In genomic region chr7:35716038-35716803, GRCh38 we compare ENCODE assay signal across 12 cellular contexts. TPM values are rescaled to one million over a fixed set of nuclear protein-coding genes. Genes with fewer than 3 reads are reported as not detected.
DNase-seq lines count a peak whose midpoint lies in the region; ATAC-seq and TF ChIP-seq lines count a peak whose summit lies in the region.
"Had no signal": no experiment of that assay in that cellular context is flagged by ENCODE, and none has a peak within 500 bp of the region (broad histone marks: within the 10 kb centered on the region; RNA-seq: fewer than 3 reads in every experiment).

No MANE protein-coding gene starts in this region.

- POLR2A ChIA-PET in Caco-2 (lab: Charles Lee), result no interaction called here

- intact Hi-C loops in Caco-2 (cut with micrococcal nuclease; ENCODE audit: unreplicated experiment) (no loop called here), left ventricle myocardium superior (cut with micrococcal nuclease) (no loop called here), psoas muscle (cut with DNase I) (loop anchor here in 1 of 2 donors (5.0 kb wide), 1 partner anchor 36 kb away; no protein-coding TSS in a partner anchor)

- H3K4me3 ChIP-seq in Caco-2 (ENCODE audit: low read depth, low read length), result no peak overlapping the region
- H3K4me3 ChIP-seq in psoas muscle, result peak overlapping the region; percentile 52

- CTCF ChIA-PET in Caco-2 (lab: Charles Lee), result no interaction called here

- H3K27me3 Mint-ChIP-seq in Caco-2 (ENCODE audit: insufficient read depth, unreplicated experiment), result no peaks in the 10 kb centered on the region
- H3K27me3 Mint-ChIP-seq: CD4-positive, alpha-beta T cell had no signal

- peak overlapping the region; percentile 82 for H3K27ac ChIP-seq in psoas muscle

- peaks cover 57% of the 10 kb centered on the region for H3K4me1 ChIP-seq in Caco-2
- peaks cover 53% of the 10 kb centered on the region for H3K4me1 ChIP-seq in psoas muscle

- peak overlapping the region; percentile 50 for H3K4me3 Mint-ChIP-seq in Caco-2 (ENCODE audit: unreplicated experiment)
- H3K4me3 Mint-ChIP-seq: CD4-positive, alpha-beta T cell had no signal

- no TSS peak for BruUV-seq in Caco-2 (replicated peaks; lab: Mats Ljungman, UMichigan)

- peak overlapping the region; percentile 66 for H3K27ac Mint-ChIP-seq in Caco-2 (ENCODE audit: unreplicated experiment)
- H3K27ac Mint-ChIP-seq: CD4-positive, alpha-beta T cell had no signal

- H3K9me3 Mint-ChIP-seq in Caco-2 (ENCODE audit: unreplicated experiment), result no peaks in the 10 kb centered on the region
- H3K9me3 Mint-ChIP-seq: CD4-positive, alpha-beta T cell had no signal

- H3K4me1 Mint-ChIP-seq in Caco-2 (ENCODE audit: low read depth, unreplicated experiment), result peaks cover 36% of the 10 kb centered on the region

- 19 to 27% (median 21%) methylated on average over 5 of the region's 5 CpGs for WGBS in psoas muscle, 3 donors

- H3K27me3 ChIP-seq in Caco-2 (replicated peaks; ENCODE audit: control insufficient read depth, insufficient read depth, low read length) (no peaks in the 10 kb centered on the region), psoas muscle (ENCODE audit: insufficient read depth in 3 of 3, low read length in 2 of 3) (no peaks in the 10 kb centered on the region)

- TF ChIP-seq CTCF in Caco-2 (IDR thresholded peaks at IDR 0.05; ENCODE audit: insufficient read depth in 1 of 2, low read depth in 1 of 2, low read length in 1 of 2, severe bottlenecking in 1 of 2, unreplicated experiment in 1 of 2) (no peak), psoas muscle (IDR thresholded peaks at IDR 0.05) (no peak)

- H3K36me3 ChIP-seq in Caco-2 (ENCODE audit: control insufficient read depth, insufficient read depth, low read length) (no peaks in the 10 kb centered on the region), psoas muscle (ENCODE audit: insufficient read depth in 1 of 2, low read depth in 1 of 2) (no peaks in the 10 kb centered on the region)

- ATAC-seq in left ventricle myocardium superior (peak; percentile 79), psoas muscle (peak; percentile 70 to 89 (median 84)), HG02870 (IDR thresholded peaks at IDR 0.05; ENCODE audit: unreplicated experiment) (no peak), HG02885 (IDR thresholded peaks at IDR 0.05; ENCODE audit: poor library complexity, unreplicated experiment) (no peak)

- DNase-seq in Caco-2 (no peak), amygdala (lab: John Stamatoyannopoulos, UW) (peak in 45 of 56 donors; percentile 29 to 85 (median 53)), left ventricle myocardium superior (peak; percentile 50), psoas muscle (peak in 1 of 2 donors; percentile 65), NCI-H146 treated with DMSO at 0.1 percent for 48 hours (lab: John Stamatoyannopoulos, UW; ENCODE audit: unreplicated experiment) (no peak)
- no peak for DNase-seq in activated CD8-positive, alpha-beta memory T cell treated with anti-CD3 and anti-CD28 coated beads, Interleukin-2, amount 50 U/mL, for 48 hours
- DNase-seq: activated naive CD4-positive, alpha-beta T cell treated with Interleukin-2 at 50 U/mL for 16 hours; CD4-positive, alpha-beta T cell; NCI-H1436; T-helper 2 cell had no signal

- no peaks in the 10 kb centered on the region for H3K9me3 ChIP-seq in Caco-2
- H3K9me3 ChIP-seq in psoas muscle, result no peaks in the 10 kb centered on the region

- no peaks in the 10 kb centered on the region for H3K36me3 Mint-ChIP-seq in Caco-2 (ENCODE audit: insufficient read depth, unreplicated experiment)

RNA-seq across cellular contexts. Expression of gene HERPUD2, which starts 21.3 kb away (rescaled TPM):
- 25.2 and 29.6 TPM in 2 replicates for total RNA-seq in Caco-2 (2022)
- total RNA-seq in left ventricle myocardium superior, result 15.0 TPM
- total RNA-seq in psoas muscle, result 10 to 100 TPM; 12.5 to 21.5 (median 16.4) TPM
- 10 to 100 TPM in 2 of 3 donors, 1 to 10 TPM in 1; 7.9 to 10.2 (median 10.0) TPM for polyA plus RNA-seq in psoas muscle

Comparison
In these comparisons a context has a peak if more than half of its experiments do, and no peak if none do; other contexts are left out.
1. DNase-seq: peak in amygdala (45 of 56) and left ventricle myocardium superior (single experiment); none in Caco-2 (0 of 2), NCI-H146 treated with DMSO at 0.1 percent for 48 hours (single experiment) and activated CD8-positive, alpha-beta memory T cell treated with anti-CD3 and anti-CD28 coated beads, Interleukin-2, amount 50 U/mL, for 48 hours (single experiment).
2. ATAC-seq: peak in left ventricle myocardium superior (single experiment) and psoas muscle (4 of 4); none in HG02870 (single experiment) and HG02885 (single experiment).